8 cellular contexts compared by ENCODE assay signal in the genomic region with DNA sequence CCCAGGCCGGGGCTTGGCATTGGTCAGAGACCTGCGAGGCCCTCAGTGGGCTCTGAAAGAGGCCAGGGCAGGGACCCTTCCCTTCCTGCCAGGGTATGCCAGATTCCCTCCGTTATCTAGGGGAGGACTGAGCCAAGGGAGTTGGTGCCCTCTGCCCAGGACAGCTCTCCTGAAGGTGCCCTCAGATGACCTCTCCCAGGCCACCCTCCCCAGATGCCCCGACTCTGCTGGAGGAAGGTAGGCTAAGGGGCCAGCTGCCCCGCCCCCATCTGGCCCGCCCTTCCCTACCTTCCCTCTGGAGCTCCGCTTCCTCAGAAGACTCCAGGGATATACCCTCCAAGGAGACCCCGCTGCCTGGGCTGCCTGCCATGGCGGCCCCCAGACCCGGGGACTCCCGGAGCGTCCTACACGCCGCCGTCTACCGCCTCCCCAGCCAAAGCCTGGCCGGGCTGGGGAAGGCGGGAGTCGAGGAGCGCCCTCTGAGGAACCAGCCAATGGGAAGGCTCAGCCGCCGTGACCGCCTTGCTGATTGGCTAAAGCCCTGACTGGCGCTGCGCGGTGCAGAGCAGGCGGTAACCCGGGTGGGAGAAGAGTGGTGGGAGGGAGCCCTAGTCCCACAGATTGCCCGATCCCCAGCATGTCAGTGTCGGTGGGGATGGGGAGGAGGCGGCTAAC. TPM values are rescaled to one million over a fixed set of nuclear protein-coding genes. Genes with fewer than 3 reads are reported as not detected.
DNase-seq lines count a peak whose midpoint lies in the region; ATAC-seq and TF ChIP-seq lines count a peak whose summit lies in the region.

No MANE protein-coding gene starts in this region.

- no peak for TF ChIP-seq EP300 in upper lobe of left lung (IDR thresholded peaks at IDR 0.05)

- peaks cover 31% of the 10 kb centered on the region for H3K4me1 ChIP-seq in GM23338 (ENCODE audit: insufficient read depth)
- H3K4me1 ChIP-seq in right atrium auricular region = peaks cover 0 to 17% of the 10 kb centered on the region in 2 donors
- H3K4me1 ChIP-seq in upper lobe of left lung = peaks cover 8 to 15% (median 11%) of the 10 kb centered on the region in 4 donors

- DNase-seq in Ammon's horn (ENCODE audit: low spot score) (peak; percentile 93), GM23338 (ENCODE audit: low spot score) (peak; percentile 95), NCI-H1694 treated with DMSO at 0.1 percent for 48 hours (lab: John Stamatoyannopoulos, UW) (peak; percentile 80), amygdala (lab: John Stamatoyannopoulos, UW) (peak in 55 of 56 donors; percentile 24 to 91 (median 71)), right atrium auricular region (ENCODE audit: low spot score) (peak; percentile 83), progenitor cell of endocrine pancreas (ENCODE audit: low spot score, unreplicated experiment) (peak; percentile 76), upper lobe of left lung (peak; percentile 83 to 93)
- peak; percentile 81 for DNase-seq in T-helper 2 cell treated with Interferon-gamma antibody and Interleukin-4, amounts not matched to agents 5 μg/mL and 100 μg/mL, for 36 hours (ENCODE audit: low spot score)

- H3K36me3 Mint-ChIP-seq in GM23338 (ENCODE audit: low read depth) (peaks cover 21% of the 10 kb centered on the region), progenitor cell of endocrine pancreas (ENCODE audit: insufficient read depth) (no peaks in the 10 kb centered on the region)
- no peaks in the 10 kb centered on the region for H3K36me3 Mint-ChIP-seq in T-helper 2 cell treated with Interferon-gamma antibody and Interleukin-4, amounts not matched to agents 5 μg/mL and 100 μg/mL, for 36 hours (ENCODE audit: low read depth)

- H3K79me2 ChIP-seq in GM23338 (replicated peaks; ENCODE audit: insufficient read depth) = no peaks in the 10 kb centered on the region; the same call in 1 of the 2 replicates

- no peaks in the 10 kb centered on the region for H3F3A ChIP-seq in GM23338 (replicated peaks; ENCODE audit: low read depth)

- H3K9me3 Mint-ChIP-seq in GM23338 = no peaks in the 10 kb centered on the region; the same call in 2 of the 3 replicates
- no peaks in the 10 kb centered on the region for H3K9me3 Mint-ChIP-seq in T-helper 2 cell treated with Interferon-gamma antibody and Interleukin-4, amounts not matched to agents 5 μg/mL and 100 μg/mL, for 36 hours
- H3K9me3 Mint-ChIP-seq in progenitor cell of endocrine pancreas (ENCODE audit: low read depth) = no peaks in the 10 kb centered on the region

- 4 to 5% methylated on average over 12 to 30 of the region's 31 CpGs for WGBS in upper lobe of left lung, 2 donors

- no peaks in the 10 kb centered on the region for H3K9me3 ChIP-seq in right atrium auricular region
- H3K9me3 ChIP-seq in upper lobe of left lung = no peaks in the 10 kb centered on the region

- H3K4me3 Mint-ChIP-seq in GM23338 (peak overlapping the region; percentile 74), progenitor cell of endocrine pancreas (ENCODE audit: low read depth) (peak overlapping the region; percentile 68)
- peak overlapping the region; percentile 83 for H3K4me3 Mint-ChIP-seq in T-helper 2 cell treated with Interferon-gamma antibody and Interleukin-4, amounts not matched to agents 5 μg/mL and 100 μg/mL, for 36 hours

- H3K27ac ChIP-seq in GM23338 (ENCODE audit: low read depth) = no peak overlapping the region
- H3K27ac ChIP-seq in right atrium auricular region = no peak overlapping the region
- H3K27ac ChIP-seq in upper lobe of left lung = peak overlapping the region in 1 of 4 donors; percentile 26

- H4K20me1 ChIP-seq in GM23338 (replicated peaks; ENCODE audit: insufficient read depth) = no peaks in the 10 kb centered on the region

- H3K27ac Mint-ChIP-seq in GM23338 = no peak overlapping the region
- H3K27ac Mint-ChIP-seq in T-helper 2 cell treated with Interferon-gamma antibody and Interleukin-4, amounts not matched to agents 5 μg/mL and 100 μg/mL, for 36 hours = no peak overlapping the region
- no peak overlapping the region for H3K27ac Mint-ChIP-seq in progenitor cell of endocrine pancreas

- H3K4me2 ChIP-seq in GM23338 = peak overlapping the region; percentile 96

- H3K36me3 ChIP-seq in GM23338 (ENCODE audit: insufficient read depth) = no peaks in the 10 kb centered on the region
- no peaks in the 10 kb centered on the region for H3K36me3 ChIP-seq in right atrium auricular region
- H3K36me3 ChIP-seq in upper lobe of left lung = no peaks in the 10 kb centered on the region

- H3K27me3 Mint-ChIP-seq in GM23338 (ENCODE audit: insufficient read depth, low read depth, poor library complexity) (peaks cover 27% of the 10 kb centered on the region), progenitor cell of endocrine pancreas (peaks cover 54% of the 10 kb centered on the region)
- H3K27me3 Mint-ChIP-seq in T-helper 2 cell treated with Interferon-gamma antibody and Interleukin-4, amounts not matched to agents 5 μg/mL and 100 μg/mL, for 36 hours (ENCODE audit: low read depth) = peaks cover 51% of the 10 kb centered on the region

- H3K4me3 ChIP-seq in GM23338 (peak overlapping the region; percentile 72), right atrium auricular region (peak overlapping the region; percentile 20 to 54), upper lobe of left lung (peak overlapping the region in 3 of 4 donors; percentile 39 to 53 (median 49))

- ATAC-seq in GM23338 = peak; percentile 94
- peak; percentile 90 to 97 for ATAC-seq in upper lobe of left lung (ENCODE audit: low FRiP score in 2 of 2)

- H3K4me1 Mint-ChIP-seq in GM23338 = peaks cover 52% of the 10 kb centered on the region
- peaks cover 4% of the 10 kb centered on the region for H3K4me1 Mint-ChIP-seq in T-helper 2 cell treated with Interferon-gamma antibody and Interleukin-4, amounts not matched to agents 5 μg/mL and 100 μg/mL, for 36 hours (ENCODE audit: low read depth)
- peaks cover 8% of the 10 kb centered on the region for H3K4me1 Mint-ChIP-seq in progenitor cell of endocrine pancreas (ENCODE audit: low read depth)

- H3K27me3 ChIP-seq in GM23338 (ENCODE audit: insufficient read depth) = peaks cover 28% of the 10 kb centered on the region
- H3K27me3 ChIP-seq in right atrium auricular region = no peaks in the 10 kb centered on the region
- peaks cover 0 to 2% (median under 1%) of the 10 kb centered on the region in 4 donors for H3K27me3 ChIP-seq in upper lobe of left lung

- TF ChIP-seq POLR2A in upper lobe of left lung (IDR thresholded peaks at IDR 0.05) = no peak

- no peaks in the 10 kb centered on the region for H3K9me2 ChIP-seq in GM23338 (ENCODE audit: insufficient read depth)

- H2AFZ ChIP-seq in GM23338 = peak overlapping the region; percentile 90

- TF ChIP-seq CTCF in GM23338 (conservative IDR thresholded peaks at IDR 0.05; ENCODE audit: low read depth in 2 of 2) (no peak), right atrium auricular region (IDR thresholded peaks at IDR 0.05) (no peak), progenitor cell of endocrine pancreas (IDR thresholded peaks at IDR 0.05; ENCODE audit: unreplicated experiment) (no peak), upper lobe of left lung (IDR thresholded peaks at IDR 0.05) (no peak)

TF ChIP-seq in GM23338, 12 proteins besides CTCF, POLR2A, EP300 and RAD21:
- TF ChIP-seq POLR2AphosphoS5 (IDR thresholded peaks at IDR 0.05; ENCODE audit: low read depth) (peak; percentile 65), ZNF114 (CRISPR knock-in tag; IDR thresholded peaks at IDR 0.05) (no peak)

RNA-seq across cellular contexts. Expression of a gene that starts 7.0 kb away (rescaled TPM):
- total RNA-seq in GM23338 (2014; rRNA removed; shearing (Covaris generic)) = 20.7 and 21.0 TPM in 2 replicates
- polyA plus RNA-seq in GM23338 (2016; fragmentation: Nextera tagmentation; extraction: Ambion mirVana) = 7.2 and 7.8 TPM in 2 replicates
- total RNA-seq in right atrium auricular region (10 to 100 TPM; 11.9 to 15.6 TPM), progenitor cell of endocrine pancreas (5.4 and 6.4 TPM in 2 replicates), upper lobe of left lung (1 to 10 TPM in 2 of 6 donors, under 1 TPM in 3, not detected in 1; 0.20 to 2.0 (median 0.74) TPM)

RNA-seq across cellular contexts. Expression of a gene that starts 42.0 kb away (rescaled TPM):
- total RNA-seq in GM23338 (2014; rRNA removed; shearing (Covaris generic)) = not detected in 2 replicates
- 0.94 TPM in 1 of 2 replicates, not detected in the other for polyA plus RNA-seq in GM23338 (2016; fragmentation: Nextera tagmentation; extraction: Ambion mirVana)
- total RNA-seq in right atrium auricular region (not detected), progenitor cell of endocrine pancreas (0.78 TPM in 1 of 2 replicates, not detected in the other), upper lobe of left lung (not detected)

RNA-seq across cellular contexts. Expression of a gene that starts 53.3 kb away (rescaled TPM):
- not detected in 2 replicates for total RNA-seq in GM23338 (2014; rRNA removed; shearing (Covaris generic))
- not detected in 2 replicates for polyA plus RNA-seq in GM23338 (2016; fragmentation: Nextera tagmentation; extraction: Ambion mirVana)
- total RNA-seq in right atrium auricular region (10 to 100 TPM; 11.8 to 30.4 TPM), progenitor cell of endocrine pancreas (not detected in 2 replicates), upper lobe of left lung (10 to 100 TPM in 2 of 6 donors, 1 to 10 TPM in 3, under 1 TPM in 1; 0.71 to 65.9 (median 7.8) TPM)

RNA-seq across cellular contexts. Expression of a gene that starts 53.4 kb away (rescaled TPM):
- 0.56 TPM in 1 of 2 replicates, not detected in the other for total RNA-seq in GM23338 (2014; rRNA removed; shearing (Covaris generic))
- polyA plus RNA-seq in GM23338 (2016; fragmentation: Nextera tagmentation; extraction: Ambion mirVana) = 6.6 and 8.5 TPM in 2 replicates
- not detected for total RNA-seq in right atrium auricular region
- total RNA-seq in progenitor cell of endocrine pancreas = 0.84 and 1.1 TPM in 2 replicates
- under 1 TPM in 1 of 6 donors, not detected in 5; 0.60 TPM for total RNA-seq in upper lobe of left lung
